ENCODE assay signal across 17 cellular contexts in genomic region chr7:148419856-148420508, GRCh38.
DNase-seq lines count a peak whose midpoint lies in the region; ATAC-seq, FAIRE-seq and TF ChIP-seq lines count a peak whose summit lies in the region.
"Had no signal": no experiment of that assay in that cellular context is flagged by ENCODE, and none has a peak within 500 bp of the region (broad histone marks: within the 10 kb centered on the region; RNA-seq: fewer than 3 reads in every experiment).

No MANE protein-coding gene starts in this region.

- in situ Hi-C loops in K562 (cut with MboI) = no loop called here

- no peak overlapping the region for H3K9ac ChIP-seq in K562 (ENCODE audit: insufficient read depth in 1 of 2, low read depth in 2 of 2, low read length in 2 of 2)

- BruUV-seq in K562 (replicated peaks; lab: Mats Ljungman, UMichigan) = no TSS peak

- H3K9me3 ChIP-seq in K562 (replicated peaks; ENCODE audit: control insufficient read depth, insufficient read depth, low read depth, low read length) = no peaks in the 10 kb centered on the region
- H3K9me3 ChIP-seq: Caco-2 had no signal

- no peak for TF ChIP-seq POLR2A in K562 (conservative IDR thresholded peaks at IDR 0.05)

- TF ChIP-seq CTCF in K562 (IDR thresholded peaks at IDR 0.05 in 2 of 3, conservative IDR thresholded peaks at IDR 0.05 in 1 of 3; ENCODE audit: insufficient read depth in 2 of 3, low read depth in 1 of 3, low read length in 3 of 3) = no peak

- H3K4me2 ChIP-seq in K562 (ENCODE audit: insufficient read depth, low read length) = no peak overlapping the region

- H3K4me1 ChIP-seq in K562 (replicated peaks in 1 of 2; ENCODE audit: control insufficient read depth in 2 of 2, insufficient read depth in 2 of 2, low read length in 2 of 2) = no peaks in the 10 kb centered on the region
- H3K4me1 ChIP-seq: Caco-2 had no signal

- DNase-seq in K562 (ENCODE audit: extremely low read depth in 1 of 4, low spot score in 3 of 4) (no peak), NCI-H774 (lab: John Stamatoyannopoulos, UW) (no peak), HK-2 (ENCODE audit: unreplicated experiment) (no peak), DMS153 treated with DMSO at 0.1 percent for 48 hours (lab: John Stamatoyannopoulos, UW; ENCODE audit: unreplicated experiment) (no peak)
- no peak for DNase-seq in activated CD8-positive, alpha-beta memory T cell treated with anti-CD3 and anti-CD28 coated beads, Interleukin-2, amount 50 U/mL, for 4 hours
- DNase-seq: activated CD4-positive, alpha-beta memory T cell treated with anti-CD3 and anti-CD28 coated beads for 36 hours; activated naive CD8-positive, alpha-beta T cell treated with anti-CD3 and anti-CD28 coated beads, Interleukin-2, amount 10 ng/mL, durations not matched to agents 7 days and 5 days; Caco-2; cortex of kidney; natural killer cell; NCI-H1105; stimulated activated CD8-positive, alpha-beta memory T cell treated with anti-CD3 and anti-CD28 coated beads, Interleukin-4, amount 100 ng/mL, for 48 hours had no signal

- CTCF ChIA-PET in K562 (lab: Yijun Ruan, JAX; ENCODE audit: low intra/inter-chr PET ratio) = no interaction called here

- intact Hi-C loops in K562 (cut with micrococcal nuclease) = no loop called here

- POLR2A ChIA-PET in K562 (lab: Yijun Ruan, JAX) = interaction anchor here (0.6 kb wide), 1 partner anchor 632 kb away, joined by 4 read pairs; no protein-coding TSS in a partner anchor

- no peaks in the 10 kb centered on the region for H4K20me1 ChIP-seq in K562 (replicated peaks; ENCODE audit: control insufficient read depth, insufficient read depth, low read length)

- 0% methylated on average over 8 of the region's 8 CpGs for WGBS in K562 (ENCODE audit: insufficient coverage, low coverage, missing lambda C conversion rate)

- H3K4me3 ChIP-seq in K562 = no peak overlapping the region

- ATAC-seq in GM19043 (IDR thresholded peaks at IDR 0.05; ENCODE audit: low read depth, unreplicated experiment) (peak; percentile 76), GM21717 (IDR thresholded peaks at IDR 0.05; ENCODE audit: unreplicated experiment) (peak; percentile 90), HG03139 (IDR thresholded peaks at IDR 0.05; ENCODE audit: unreplicated experiment) (peak; percentile 96), K562 (no peak)
- ATAC-seq: natural killer cell had no signal

- no peaks in the 10 kb centered on the region for H3K36me3 ChIP-seq in K562 (ENCODE audit: control insufficient read depth, insufficient read depth, low read length)

- no peak overlapping the region for H3K27ac ChIP-seq in K562 (ENCODE audit: extremely low read depth, low read depth, low read length)
- H3K27ac ChIP-seq: HL-60 had no signal

- FAIRE-seq in K562 (lab: Jason Lieb, UNC) = peak; percentile 23
- FAIRE-seq: keratinocyte had no signal

- peaks cover 4 to 10% of the 10 kb centered on the region in 2 experiments; a peak in 3 of 5 replicates for H3K27me3 ChIP-seq in K562 (ENCODE audit: control insufficient read depth in 2 of 2, insufficient read depth in 2 of 2, low read length in 2 of 2)

- H3K9me1 ChIP-seq in K562 (ENCODE audit: control insufficient read depth, insufficient read depth, low read length) = no peaks in the 10 kb centered on the region

- TF ChIP-seq EP300 in K562 (IDR thresholded peaks at IDR 0.05; ENCODE audit: low read length) = no peak

- no peak overlapping the region for H2AFZ ChIP-seq in K562 (ENCODE audit: low read depth, low read length)

- TF ChIP-seq RAD21 in K562 (CRISPR knock-in tag; conservative IDR thresholded peaks at IDR 0.05 in 1 of 2, IDR thresholded peaks at IDR 0.05 in 1 of 2) = no peak

- H3K79me2 ChIP-seq in K562 (ENCODE audit: control insufficient read depth, insufficient read depth, low read length) = no peaks in the 10 kb centered on the region

TF ChIP-seq in K562, 482 proteins besides CTCF, POLR2A, EP300 and RAD21:
- TF ChIP-seq FOXA3 (CRISPR knock-in tag; conservative IDR thresholded peaks at IDR 0.05 in 1 of 2, IDR thresholded peaks at IDR 0.05 in 1 of 2) = no peak
- TF ChIP-seq PHTF2 (CRISPR knock-in tag; IDR thresholded peaks at IDR 0.05) = no peak
- TF ChIP-seq EWSR1 (IDR thresholded peaks at IDR 0.05; ENCODE audit: borderline replicate concordance, low read depth, partially characterized antibody) = no peak
- no peak for TF ChIP-seq NR2F6 (CRISPR knock-in tag; IDR thresholded peaks at IDR 0.05)
- TF ChIP-seq E4F1 (CRISPR knock-in tag; IDR thresholded peaks at IDR 0.05; ENCODE audit: borderline replicate concordance) = no peak
- no peak for TF ChIP-seq LCOR (CRISPR knock-in tag; IDR thresholded peaks at IDR 0.05)
- TF ChIP-seq FOXK1 (CRISPR knock-in tag; IDR thresholded peaks at IDR 0.05; ENCODE audit: borderline replicate concordance) = no peak
- TF ChIP-seq CHD4 (IDR thresholded peaks at IDR 0.05; ENCODE audit: insufficient read depth, insufficient replicate concordance, low read depth, low read length, poor library complexity, severe bottlenecking) = no peak
- no peak for TF ChIP-seq ZC3H8 (IDR thresholded peaks at IDR 0.05)
- TF ChIP-seq POLR3A (IDR thresholded peaks at IDR 0.05; ENCODE audit: borderline replicate concordance, extremely low read depth, insufficient read depth, insufficient read length) = no peak
- TF ChIP-seq, protein P1, sequence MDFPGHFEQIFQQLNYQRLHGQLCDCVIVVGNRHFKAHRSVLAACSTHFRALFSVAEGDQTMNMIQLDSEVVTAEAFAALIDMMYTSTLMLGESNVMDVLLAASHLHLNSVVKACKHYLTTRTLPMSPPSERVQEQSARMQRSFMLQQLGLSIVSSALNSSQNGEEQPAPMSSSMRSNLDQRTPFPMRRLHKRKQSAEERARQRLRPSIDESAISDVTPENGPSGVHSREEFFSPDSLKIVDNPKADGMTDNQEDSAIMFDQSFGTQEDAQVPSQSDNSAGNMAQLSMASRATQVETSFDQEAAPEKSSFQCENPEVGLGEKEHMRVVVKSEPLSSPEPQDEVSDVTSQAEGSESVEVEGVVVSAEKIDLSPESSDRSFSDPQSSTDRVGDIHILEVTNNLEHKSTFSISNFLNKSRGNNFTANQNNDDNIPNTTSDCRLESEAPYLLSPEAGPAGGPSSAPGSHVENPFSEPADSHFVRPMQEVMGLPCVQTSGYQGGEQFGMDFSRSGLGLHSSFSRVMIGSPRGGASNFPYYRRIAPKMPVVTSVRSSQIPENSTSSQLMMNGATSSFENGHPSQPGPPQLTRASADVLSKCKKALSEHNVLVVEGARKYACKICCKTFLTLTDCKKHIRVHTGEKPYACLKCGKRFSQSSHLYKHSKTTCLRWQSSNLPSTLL (IDR thresholded peaks at IDR 0.05) = no peak
